13 cellular contexts compared by ENCODE assay signal in the genomic region with DNA sequence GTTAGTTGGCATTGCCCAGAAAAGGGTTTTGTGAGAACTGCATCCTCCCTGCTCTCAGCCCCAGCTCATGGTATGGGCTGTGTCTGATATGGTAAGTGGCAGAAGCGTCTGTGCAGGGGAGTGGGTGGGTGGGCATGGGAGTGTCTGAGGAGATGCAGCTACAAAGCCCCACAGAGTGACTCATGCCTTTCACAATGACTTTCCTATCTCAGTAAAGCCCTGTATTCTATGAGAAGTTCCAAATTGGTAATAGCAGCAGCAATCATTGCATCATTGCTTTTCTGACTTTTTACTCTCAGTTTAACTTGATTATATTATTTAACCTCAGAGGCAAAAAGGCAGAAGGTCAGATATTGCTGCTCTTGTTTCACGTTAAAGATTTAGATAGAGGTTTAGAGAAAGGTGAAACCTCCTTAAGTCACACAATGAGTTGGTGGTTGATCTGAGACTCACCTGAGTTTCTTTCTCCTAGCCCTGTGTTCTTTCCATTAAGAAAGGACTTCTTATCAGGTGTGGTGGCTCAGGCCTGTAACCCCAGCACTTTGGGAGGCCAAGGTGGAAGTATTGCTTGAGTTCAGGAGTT.
DNase-seq lines count a peak whose midpoint lies in the region; ATAC-seq and TF ChIP-seq lines count a peak whose summit lies in the region.
"Had no signal": no experiment of that assay in that cellular context is flagged by ENCODE, and none has a peak within 500 bp of the region (broad histone marks: within the 10 kb centered on the region; RNA-seq: fewer than 3 reads in every experiment).

No MANE protein-coding gene starts in this region.

- no peak overlapping the region for H3K27ac ChIP-seq in uterus

- TF ChIP-seq CTCF in uterus (IDR thresholded peaks at IDR 0.05): no peak

- H3K4me3 ChIP-seq in uterus: no peak overlapping the region

- H3K27me3 ChIP-seq in uterus: no peaks in the 10 kb centered on the region

- peak; percentile 72 for ATAC-seq in HG02759 (IDR thresholded peaks at IDR 0.05; ENCODE audit: unreplicated experiment)
- ATAC-seq: esophagus mucosa had no signal

- H3K9me3 ChIP-seq in uterus: no peaks in the 10 kb centered on the region

- peak; percentile 5 for DNase-seq in stimulated activated naive CD4-positive, alpha-beta T cell treated with Interleukin-2 at 50 U/mL for 16 hours (lab: John Stamatoyannopoulos, UW)
- no peak for DNase-seq in stimulated activated naive CD4-positive, alpha-beta T cell (lab: John Stamatoyannopoulos, UW)
- DNase-seq in SW480 (ENCODE audit: low spot score): peak; percentile 36
- no peak for DNase-seq in activated CD8-positive, alpha-beta memory T cell treated with anti-CD3 and anti-CD28 coated beads, Interleukin-2, amount 50 U/mL, for 4 hours
- DNase-seq in uterus: no peak
- no peak for DNase-seq in cardiac septum (ENCODE audit: low spot score)
- no peak for DNase-seq in OCI-M2 (lab: John Stamatoyannopoulos, UW; ENCODE audit: unreplicated experiment)
- DNase-seq: activated CD4-positive, alpha-beta T cell treated with anti-CD3 and anti-CD28 coated beads, Interleukin-2, amount 50 U/mL, for 1 hour; activated naive CD4-positive, alpha-beta T cell; AML-193; EL had no signal

- H3K4me1 ChIP-seq in uterus: no peaks in the 10 kb centered on the region

- intact Hi-C loops in uterus (cut with DNase I; ENCODE audit: low total_unique reads) (no loop called here), cardiac septum (cut with DNase I) (no loop called here)

- no peak for TF ChIP-seq POLR2A in uterus (IDR thresholded peaks at IDR 0.05)

- H3K36me3 ChIP-seq in uterus: no peaks in the 10 kb centered on the region

Comparison
In these comparisons a context has a peak if more than half of its experiments do, and no peak if none do; other contexts are left out.
1. DNase-seq: peak in stimulated activated naive CD4-positive, alpha-beta T cell treated with Interleukin-2 at 50 U/mL for 16 hours (single experiment) and SW480 (single experiment); none in stimulated activated naive CD4-positive, alpha-beta T cell (0 of 6), activated CD8-positive, alpha-beta memory T cell treated with anti-CD3 and anti-CD28 coated beads, Interleukin-2, amount 50 U/mL, for 4 hours (single experiment), uterus (0 of 2), cardiac septum (single experiment) and OCI-M2 (single experiment).